In the genomic region with DNA sequence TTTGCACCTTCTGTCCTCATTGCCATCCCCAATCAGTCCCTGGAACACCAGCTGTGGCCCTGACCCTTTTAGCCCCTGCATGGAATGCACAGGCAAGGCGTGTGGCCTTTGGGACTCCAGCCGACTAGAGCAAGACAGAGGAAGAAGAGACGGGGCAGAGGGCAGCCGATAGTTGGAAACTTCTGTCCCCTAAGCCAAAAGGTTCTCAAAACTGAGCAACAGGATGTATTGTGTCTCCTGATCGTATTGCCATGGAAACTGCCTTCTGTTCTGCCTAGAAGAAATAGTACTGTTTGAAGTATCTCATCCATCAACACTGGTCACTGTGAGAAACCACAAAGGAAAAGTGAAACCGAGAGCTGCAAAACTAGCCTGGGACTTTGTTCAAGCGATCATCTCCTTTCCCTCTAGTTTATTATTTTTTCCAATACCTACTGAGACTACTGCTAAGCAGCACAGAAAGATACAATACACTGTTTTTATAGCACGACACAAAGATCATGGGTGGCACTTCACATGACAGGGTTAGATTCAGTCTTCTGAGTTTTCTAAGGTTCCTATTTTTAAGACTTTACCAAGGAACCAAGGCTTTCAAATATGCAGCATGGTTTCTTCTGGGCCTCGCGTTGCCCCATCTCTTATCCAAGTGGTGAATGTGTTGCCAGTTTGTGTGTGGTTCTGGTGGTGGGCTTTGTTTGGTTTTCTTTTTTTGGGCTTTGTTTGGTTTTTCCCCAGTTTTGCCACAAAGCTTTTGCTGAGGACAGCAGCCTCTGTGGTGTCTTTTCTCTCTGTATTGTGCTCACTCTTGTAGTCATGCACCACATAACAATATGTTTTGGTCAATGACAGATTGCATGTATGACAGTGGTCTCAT, we compare ENCODE assay signal across 8 cellular contexts. TPM values are rescaled to one million over a fixed set of nuclear protein-coding genes. Genes with fewer than 3 reads are reported as not detected.
DNase-seq lines count a peak whose midpoint lies in the region; ATAC-seq and TF ChIP-seq lines count a peak whose summit lies in the region.

No MANE protein-coding gene starts in this region.

- peak overlapping the region; percentile 94 to 99 (median 99) for H3K27ac Mint-ChIP-seq in IgD-negative memory B cell

- H3K4me1 ChIP-seq in heart right ventricle: peaks cover 0 to 58% (median 12%) of the 10 kb centered on the region in 9 donors
- H3K4me1 ChIP-seq in BE2C: no peaks in the 10 kb centered on the region

- 45 to 57% methylated on average over 10 of the region's 10 CpGs for WGBS in heart right ventricle, 2 donors

- H3K36me3 Mint-ChIP-seq in IgD-negative memory B cell: peaks cover 6% of the 10 kb centered on the region

- H3K4me3 Mint-ChIP-seq in IgD-negative memory B cell: peak overlapping the region; percentile 71 to 89 (median 74)

- H3K9me3 ChIP-seq in heart right ventricle (no peaks in the 10 kb centered on the region), BE2C (no peaks in the 10 kb centered on the region)

- H3K9me3 Mint-ChIP-seq in IgD-negative memory B cell: no peaks in the 10 kb centered on the region

- peaks cover 3% of the 10 kb centered on the region for H3K27me3 Mint-ChIP-seq in IgD-negative memory B cell

- H3K27me3 ChIP-seq in heart right ventricle (no peaks in the 10 kb centered on the region), BE2C (no peaks in the 10 kb centered on the region)

- H3K27ac ChIP-seq in heart right ventricle: peak overlapping the region in 9 of 10 donors; percentile 12 to 89 (median 58)

- ATAC-seq in GM21447 (IDR thresholded peaks at IDR 0.05; ENCODE audit: unreplicated experiment): peak; percentile 60
- peak; percentile 32 to 87 (median 73) for ATAC-seq in heart right ventricle

- H3K4me3 ChIP-seq in heart right ventricle (peak overlapping the region in 6 of 10 donors; percentile 25 to 38 (median 34)), BE2C (ENCODE audit: low read depth, low read length) (no peak overlapping the region)

- no peak for TF ChIP-seq CTCF in heart right ventricle (IDR thresholded peaks at IDR 0.05)
- TF ChIP-seq CTCF in BE2C (IDR thresholded peaks at IDR 0.05; ENCODE audit: low read depth, low read length): no peak

- H3K36me3 ChIP-seq in heart right ventricle (peaks cover 0 to 85% (median 4%) of the 10 kb centered on the region in 9 donors), BE2C (peaks cover 6% of the 10 kb centered on the region)

- DNase-seq in EL (peak; percentile 24), heart right ventricle (peak; percentile 31 to 34), smooth muscle cell of the brain vasculature (ENCODE audit: low read depth, low spot score) (peak; percentile 77), NCI-H510A treated with DMSO at 0.1 percent for 48 hours (lab: John Stamatoyannopoulos, UW) (no peak), BE2C (no peak)
- peak; percentile 40 for DNase-seq in activated effector memory CD4-positive, alpha-beta T cell treated with Interleukin-2 at 50 U/mL for 16 hours

- intact Hi-C loops in heart right ventricle (cut with DNase I): no loop called here

- H3K4me1 Mint-ChIP-seq in IgD-negative memory B cell: peaks cover 68 to 91% (median 81%) of the 10 kb centered on the region in 3 donors

RNA-seq across cellular contexts. Expression of a gene that starts 49.3 kb away (rescaled TPM):
- polyA plus RNA-seq in IgD-negative memory B cell: 494 TPM
- 1 to 10 TPM in 8 of 10 donors, under 1 TPM in 2; 0.49 to 8.6 (median 1.6) TPM for total RNA-seq in heart right ventricle
- 1 to 10 TPM; 2.2 to 2.6 TPM for polyA plus RNA-seq in heart right ventricle
- polyA plus RNA-seq in BE2C (2012; ENCODE audit: insufficient read depth, insufficient read length, low read depth): not detected

Comparison
In these comparisons a context has a peak if more than half of its experiments do, and no peak if none do; other contexts are left out.
1. DNase-seq: peak in EL (single experiment), activated effector memory CD4-positive, alpha-beta T cell treated with Interleukin-2 at 50 U/mL for 16 hours (single experiment), heart right ventricle (2 of 2) and smooth muscle cell of the brain vasculature (single experiment); none in NCI-H510A treated with DMSO at 0.1 percent for 48 hours (single experiment) and BE2C (single experiment).
2. RNA of a gene that starts 49.3 kb away (polyA plus RNA-seq): 494 TPM in IgD-negative memory B cell (single experiment); 2.2 to 2.6 TPM in heart right ventricle; every median in the first group is over 100 times any median in the second.